In the genomic region with DNA sequence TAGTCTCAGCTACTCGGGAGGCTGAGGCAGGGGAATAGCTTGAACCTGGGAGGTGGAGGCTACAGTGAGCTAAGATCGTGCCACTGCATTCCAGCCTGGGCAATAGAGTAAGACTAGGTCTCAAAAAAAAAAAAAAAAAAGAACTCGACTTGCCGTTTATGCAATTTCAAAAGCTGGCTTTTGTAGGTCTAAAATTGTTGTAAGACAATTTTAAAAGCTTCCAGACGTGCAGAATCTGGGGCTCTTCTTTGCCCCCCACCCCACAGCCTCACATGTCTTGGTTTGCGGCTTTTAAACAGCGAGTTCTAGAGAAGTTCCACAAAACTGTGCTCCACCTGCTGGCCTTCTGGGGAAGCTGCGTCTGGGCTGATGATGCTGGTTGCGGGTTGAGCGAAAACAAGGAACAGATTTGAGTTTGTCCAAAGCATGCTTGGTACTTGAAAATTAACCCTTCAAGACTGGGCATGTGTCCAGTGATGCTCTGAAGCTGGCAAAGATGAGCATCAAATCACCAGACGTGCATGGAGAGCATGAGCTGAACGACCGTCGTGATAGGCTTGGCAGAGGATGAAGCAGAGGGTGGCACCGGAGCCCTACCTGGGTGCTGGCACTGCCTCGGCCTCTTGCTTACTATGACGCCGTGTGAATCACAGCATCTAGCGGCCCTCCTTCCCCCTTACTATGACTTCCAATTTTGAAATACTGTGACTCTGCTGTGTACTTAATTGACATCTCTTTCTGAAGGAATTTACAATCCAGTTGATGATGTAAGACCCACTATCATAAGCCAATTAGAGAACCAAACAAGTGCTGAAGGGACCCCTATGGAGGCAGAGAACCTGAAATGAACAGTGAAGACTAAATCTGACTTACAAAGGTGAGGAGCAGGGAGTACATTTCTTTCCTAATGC, we compare ENCODE assay signal across 8 cellular contexts.
DNase-seq lines count a peak whose midpoint lies in the region; ATAC-seq and TF ChIP-seq lines count a peak whose summit lies in the region.

No MANE protein-coding gene starts in this region.

- H3K79me2 ChIP-seq in OCI-LY7 (ENCODE audit: insufficient read depth, low read depth, low read length): no peaks in the 10 kb centered on the region

- no peaks in the 10 kb centered on the region for H4K20me1 ChIP-seq in OCI-LY7 (ENCODE audit: insufficient read depth, low read length)

- H3K4me1 ChIP-seq in Caco-2 (no peaks in the 10 kb centered on the region; the same call in 1 of the 2 replicates), HEK293 (ENCODE audit: control insufficient read depth, insufficient read depth, low read length) (no peaks in the 10 kb centered on the region), OCI-LY7 (ENCODE audit: insufficient read depth, low read length, poor library complexity, severe bottlenecking) (peaks cover 22% of the 10 kb centered on the region), thyroid gland (peaks cover under 1% of the 10 kb centered on the region in 2 donors)

- intact Hi-C loops in Caco-2 (cut with micrococcal nuclease; ENCODE audit: unreplicated experiment): loop anchor here (1.0 kb wide), 1 partner anchor 77 kb away; no protein-coding TSS in a partner anchor
- intact Hi-C loops in OCI-LY7 (cut with micrococcal nuclease; ENCODE audit: unreplicated experiment): loop anchor here (2.0 to 5.0 kb wide), 4 partner anchors 77 to 353 kb away; a partner anchor contains a TSS
- intact Hi-C loops in activated T-helper 1 cell treated with anti-CD3 and anti-CD28 coated beads, Interleukin-12 subunit alpha, Interleukin-12 subunit beta, Interleukin-2, Interleukin-4 antibody, amounts not matched to agents 30 ng/mL and 10 ng/mL and 1 ng/mL, durations not matched to agents 14 hours and 24 hours and 36 hours (cut with micrococcal nuclease): loop anchor here (1.0 to 5.0 kb wide), 2 partner anchors 77 to 358 kb away; no protein-coding TSS in a partner anchor
- intact Hi-C loops in thyroid gland (cut with DNase I): loop anchor here (5.0 kb wide), 2 partner anchors 72 to 82 kb away; no protein-coding TSS in a partner anchor

- BruUV-seq in Caco-2 (replicated peaks; lab: Mats Ljungman, UMichigan): no TSS peak
- no TSS peak for BruUV-seq in OCI-LY7 (replicated peaks; lab: Mats Ljungman, UMichigan)

- no peaks in the 10 kb centered on the region for H3K9me3 ChIP-seq in Caco-2
- no peaks in the 10 kb centered on the region for H3K9me3 ChIP-seq in HEK293 (ENCODE audit: control insufficient read depth, insufficient read depth, low read depth, low read length)
- no peaks in the 10 kb centered on the region for H3K9me3 ChIP-seq in OCI-LY7 (ENCODE audit: low read length)
- H3K9me3 ChIP-seq in thyroid gland: no peaks in the 10 kb centered on the region

- no peaks in the 10 kb centered on the region for H3K27me3 ChIP-seq in Caco-2 (replicated peaks; ENCODE audit: control insufficient read depth, insufficient read depth, low read length)
- H3K27me3 ChIP-seq in thyroid gland: no peaks in the 10 kb centered on the region

- no peaks in the 10 kb centered on the region for H3K27me3 Mint-ChIP-seq in Caco-2 (ENCODE audit: insufficient read depth, unreplicated experiment)
- H3K27me3 Mint-ChIP-seq in activated T-helper 1 cell treated with anti-CD3 and anti-CD28 coated beads, Interleukin-12 subunit alpha, Interleukin-12 subunit beta, Interleukin-2, Interleukin-4 antibody, amounts not matched to agents 30 ng/mL and 10 ng/mL and 1 ng/mL, durations not matched to agents 14 hours and 24 hours and 36 hours (ENCODE audit: insufficient read depth): no peaks in the 10 kb centered on the region

- WGBS in thyroid gland, 2 donors: 42 to 43% methylated on average over 19 of the region's 19 CpGs

- H2AFZ ChIP-seq in OCI-LY7 (ENCODE audit: low read length): peak overlapping the region; percentile 14; the same call in 1 of the 2 replicates

- DNase-seq in Caco-2: peak in 1 of 2 experiments; percentile 53
- peak; percentile 65 for DNase-seq in OCI-LY7 (ENCODE audit: low spot score)
- DNase-seq in activated T-helper 1 cell treated with anti-CD3 and anti-CD28 coated beads, Interleukin-12 subunit alpha, Interleukin-12 subunit beta, Interleukin-2, Interleukin-4 antibody, amounts not matched to agents 30 ng/mL and 10 ng/mL and 1 ng/mL, durations not matched to agents 14 hours and 24 hours and 36 hours (ENCODE audit: low spot score): peak; percentile 34
- DNase-seq in fibroblast of the conjunctiva (ENCODE audit: low read depth): peak; percentile 49
- peak; percentile 35 for DNase-seq in non-pigmented ciliary epithelial cell (ENCODE audit: low read depth)
- DNase-seq in thyroid gland: peak; percentile 63 to 71

- CTCF ChIA-PET in Caco-2 (lab: Charles Lee): interaction anchor here (0.8 to 2.3 kb wide), 2 partner anchors 78 to 321 kb away, joined by 5 to 8 read pairs; no protein-coding TSS in a partner anchor
- CTCF ChIA-PET in HEK293 (lab: Yijun Ruan, JAX): interaction anchor here (0.6 to 2.0 kb wide), 25 partner anchors 9 to 1534 kb away, joined by 3 to 10 read pairs (median 4); no protein-coding TSS in a partner anchor
- CTCF ChIA-PET in OCI-LY7 (lab: Charles Lee; ENCODE audit: unreplicated experiment): interaction anchor here (0.6 to 1.3 kb wide), 3 partner anchors 80 to 135 kb away, joined by 3 read pairs; no protein-coding TSS in a partner anchor

- no peak for TF ChIP-seq POLR2A in thyroid gland (IDR thresholded peaks at IDR 0.05)

- peak; percentile 76 to 79 for TF ChIP-seq CTCF in Caco-2 (IDR thresholded peaks at IDR 0.05; ENCODE audit: insufficient read depth in 1 of 2, low read depth in 1 of 2, low read length in 1 of 2, severe bottlenecking in 1 of 2, unreplicated experiment in 1 of 2)
- TF ChIP-seq CTCF in HEK293 (tag by site-specific recombination; IDR thresholded peaks at IDR 0.05): no peak; the same call in 1 of the 2 replicates
- TF ChIP-seq CTCF in OCI-LY7 (conservative IDR thresholded peaks at IDR 0.05; ENCODE audit: low read length): peak; percentile 92
- peak; percentile 61 to 87 (median 72) for TF ChIP-seq CTCF in thyroid gland (IDR thresholded peaks at IDR 0.05)

- H3K27ac ChIP-seq in HEK293 (ENCODE audit: extremely low read depth, low read depth, low read length): no peak overlapping the region
- H3K27ac ChIP-seq in OCI-LY7 (ENCODE audit: low read depth, low read length, poor library complexity, severe bottlenecking): no peak overlapping the region
- no peak overlapping the region for H3K27ac ChIP-seq in thyroid gland

- H3K4me3 Mint-ChIP-seq in Caco-2 (ENCODE audit: unreplicated experiment): no peak overlapping the region
- H3K4me3 Mint-ChIP-seq in activated T-helper 1 cell treated with anti-CD3 and anti-CD28 coated beads, Interleukin-12 subunit alpha, Interleukin-12 subunit beta, Interleukin-2, Interleukin-4 antibody, amounts not matched to agents 30 ng/mL and 10 ng/mL and 1 ng/mL, durations not matched to agents 14 hours and 24 hours and 36 hours: no peak overlapping the region

- H3K4me1 Mint-ChIP-seq in Caco-2 (ENCODE audit: low read depth, unreplicated experiment): peaks cover 5% of the 10 kb centered on the region
- H3K4me1 Mint-ChIP-seq in activated T-helper 1 cell treated with anti-CD3 and anti-CD28 coated beads, Interleukin-12 subunit alpha, Interleukin-12 subunit beta, Interleukin-2, Interleukin-4 antibody, amounts not matched to agents 30 ng/mL and 10 ng/mL and 1 ng/mL, durations not matched to agents 14 hours and 24 hours and 36 hours (ENCODE audit: low read depth): peaks cover 74% of the 10 kb centered on the region

- peak overlapping the region; percentile 41 for H3K4me2 ChIP-seq in OCI-LY7 (ENCODE audit: low read length)

- no peaks in the 10 kb centered on the region for H3K9me3 Mint-ChIP-seq in Caco-2 (ENCODE audit: unreplicated experiment)
- no peaks in the 10 kb centered on the region for H3K9me3 Mint-ChIP-seq in activated T-helper 1 cell treated with anti-CD3 and anti-CD28 coated beads, Interleukin-12 subunit alpha, Interleukin-12 subunit beta, Interleukin-2, Interleukin-4 antibody, amounts not matched to agents 30 ng/mL and 10 ng/mL and 1 ng/mL, durations not matched to agents 14 hours and 24 hours and 36 hours

- no peaks in the 10 kb centered on the region for H3K36me3 ChIP-seq in Caco-2 (ENCODE audit: control insufficient read depth, insufficient read depth, low read length)
- H3K36me3 ChIP-seq in HEK293 (ENCODE audit: control insufficient read depth in 2 of 2, insufficient read depth in 1 of 2, low read length in 2 of 2): no peaks in the 10 kb centered on the region; a peak in 1 of 3 replicates
- H3K36me3 ChIP-seq in OCI-LY7 (ENCODE audit: insufficient read depth, low read length): no peaks in the 10 kb centered on the region
- H3K36me3 ChIP-seq in thyroid gland: no peaks in the 10 kb centered on the region

- no peak for ATAC-seq in GM21737 (IDR thresholded peaks at IDR 0.05; ENCODE audit: unreplicated experiment)

- no peaks in the 10 kb centered on the region for H3K9me2 ChIP-seq in OCI-LY7 (ENCODE audit: insufficient read depth, low read length)

- no peak overlapping the region for H3K4me3 ChIP-seq in Caco-2 (ENCODE audit: low read depth, low read length)
- no peak overlapping the region for H3K4me3 ChIP-seq in HEK293 (ENCODE audit: low read depth, low read length)
- no peak overlapping the region for H3K4me3 ChIP-seq in OCI-LY7 (ENCODE audit: low read depth, low read length, poor library complexity, severe bottlenecking)
- H3K4me3 ChIP-seq in thyroid gland (replicated peaks in 1 of 3): no peak overlapping the region

- no peak overlapping the region for H3K27ac Mint-ChIP-seq in Caco-2 (ENCODE audit: unreplicated experiment)
- H3K27ac Mint-ChIP-seq in activated T-helper 1 cell treated with anti-CD3 and anti-CD28 coated beads, Interleukin-12 subunit alpha, Interleukin-12 subunit beta, Interleukin-2, Interleukin-4 antibody, amounts not matched to agents 30 ng/mL and 10 ng/mL and 1 ng/mL, durations not matched to agents 14 hours and 24 hours and 36 hours: peak overlapping the region; percentile 56

- H3K36me3 Mint-ChIP-seq in Caco-2 (ENCODE audit: insufficient read depth, unreplicated experiment): no peaks in the 10 kb centered on the region
- peaks cover 37% of the 10 kb centered on the region for H3K36me3 Mint-ChIP-seq in activated T-helper 1 cell treated with anti-CD3 and anti-CD28 coated beads, Interleukin-12 subunit alpha, Interleukin-12 subunit beta, Interleukin-2, Interleukin-4 antibody, amounts not matched to agents 30 ng/mL and 10 ng/mL and 1 ng/mL, durations not matched to agents 14 hours and 24 hours and 36 hours (ENCODE audit: low read depth)

- POLR2A ChIA-PET in Caco-2 (lab: Charles Lee): no interaction called here
- POLR2A ChIA-PET in HEK293 (lab: Yijun Ruan, JAX): no interaction called here
- POLR2A ChIA-PET in OCI-LY7 (lab: Charles Lee): interaction anchor here (0.6 to 0.7 kb wide), 2 partner anchors 16 to 1882 kb away, joined by 3 to 4 read pairs; no protein-coding TSS in a partner anchor

TF ChIP-seq in HEK293, 187 proteins besides CTCF, POLR2A, EP300 and RAD21:
- TF ChIP-seq ZNF341 (tag by site-specific recombination; IDR thresholded peaks at IDR 0.05; ENCODE audit: low read depth): peak; percentile 33; the same call in 1 of the 2 replicates
- no peak for TF ChIP-seq FEZF1 (tag by site-specific recombination; IDR thresholded peaks at IDR 0.05)
